Comparison of ENCODE assay signal across 16 cellular contexts in the genomic region with DNA sequence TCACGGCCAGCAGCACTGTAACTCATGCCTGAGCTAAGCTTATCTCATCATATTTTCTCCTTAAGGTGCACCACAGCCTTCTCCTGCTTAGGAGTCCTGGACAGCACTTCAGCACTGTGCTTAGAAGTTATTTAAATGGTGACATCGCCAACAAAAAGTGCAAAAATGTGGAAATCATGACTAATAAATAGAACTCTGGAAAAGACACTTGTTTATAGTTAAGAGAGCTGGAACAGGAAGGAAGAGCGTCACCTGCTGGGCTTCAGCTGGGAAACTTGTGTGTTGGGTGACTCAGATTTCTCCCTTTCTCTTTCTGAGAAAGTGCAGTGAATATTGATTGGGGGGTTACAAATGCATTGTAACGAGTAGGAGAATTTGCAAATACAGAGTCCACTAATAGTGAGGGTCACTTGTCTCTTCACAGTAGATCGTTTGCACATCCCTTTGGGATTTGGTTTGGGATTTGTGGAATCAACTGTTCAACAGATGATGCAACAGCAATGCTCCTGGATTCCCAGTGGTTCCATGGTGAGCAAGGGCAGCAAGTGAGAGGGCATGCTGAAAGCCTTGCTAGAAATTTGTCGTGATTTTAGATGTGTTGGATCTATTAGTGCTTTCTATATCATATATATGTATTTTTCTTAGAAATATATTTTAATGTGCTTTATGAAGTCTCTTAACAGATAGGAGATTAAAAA.
A peak's percentile ranks its signal among the peaks of the same experiment; 100 is the strongest.
DNase-seq lines count a peak whose midpoint lies in the region; ATAC-seq and TF ChIP-seq lines count a peak whose summit lies in the region.
"Had no signal": no experiment of that assay in that cellular context is flagged by ENCODE, and none has a peak within 500 bp of the region (broad histone marks: within the 10 kb centered on the region; RNA-seq: fewer than 3 reads in every experiment).

No MANE protein-coding gene starts in this region.

- H3K4me3 ChIP-seq in liver (ENCODE audit: low read depth in 1 of 3, low read length in 3 of 3): no peak overlapping the region
- H3K4me3 ChIP-seq: SK-N-MC had no signal

- ATAC-seq in sciatic nerve (no peak), GM21515 (IDR thresholded peaks at IDR 0.05; ENCODE audit: unreplicated experiment) (no peak)
- ATAC-seq: activated CD4-positive, CD25-positive, alpha-beta regulatory T cell treated with anti-CD3 and anti-CD28 coated beads, Interleukin-2, amount 50 U/mL, for 24 hours; foreskin keratinocyte; stimulated activated effector memory CD8-positive, alpha-beta T cell treated with anti-CD3 and anti-CD28 coated beads, Interleukin-12 subunit alpha, Interleukin-12 subunit beta, amount 100 ng/mL, for 72 hours had no signal

- DNase-seq in EL (peak; percentile 26), M059J (ENCODE audit: low read depth) (peak; percentile 51), dermis microvascular lymphatic vessel endothelial cell (ENCODE audit: low read depth in 2 of 2) (peak; percentile 33 to 89), NCI-H187 treated with DMSO at 0.1 percent for 48 hours (lab: John Stamatoyannopoulos, UW) (no peak), sciatic nerve (ENCODE audit: low spot score) (no peak)
- no peak for DNase-seq in stimulated activated CD8-positive, alpha-beta memory T cell treated with anti-CD3 and anti-CD28 coated beads, Interleukin-4, amount 100 ng/mL, for 48 hours
- DNase-seq: activated T-cell treated with anti-CD3 and anti-CD28 coated beads, Interleukin-2, amount 50 U/mL, for 48 hours; foreskin keratinocyte; NCI-H1092; NCI-H524 treated with DMSO at 0.1 percent for 48 hours had no signal

- H3K27ac ChIP-seq in liver (ENCODE audit: low read depth in 1 of 2, low read length in 2 of 2): no peak overlapping the region
- H3K27ac ChIP-seq: foreskin keratinocyte, neutrophil, SK-N-MC had no signal

- no peaks in the 10 kb centered on the region for H3K4me1 ChIP-seq in liver (ENCODE audit: control insufficient read depth in 4 of 4, insufficient read depth in 4 of 4, low read length in 3 of 4)
- H3K4me1 ChIP-seq: foreskin keratinocyte had no signal

- H3K9me3 ChIP-seq in liver (ENCODE audit: control insufficient read depth in 4 of 4, low read length in 3 of 4): no peaks in the 10 kb centered on the region
- H3K9me3 ChIP-seq: neutrophil had no signal

- H3K27me3 ChIP-seq in liver (ENCODE audit: control insufficient read depth in 4 of 4, insufficient read depth in 4 of 4, low read length in 3 of 4): no peaks in the 10 kb centered on the region
- H3K27me3 ChIP-seq: foreskin keratinocyte, neutrophil had no signal

- TF ChIP-seq RAD21 in liver (IDR thresholded peaks at IDR 0.05): peak; percentile 21 to 59

- no peaks in the 10 kb centered on the region for H3K36me3 ChIP-seq in liver (ENCODE audit: control insufficient read depth in 4 of 4, insufficient read depth in 3 of 4, low read depth in 1 of 4, low read length in 3 of 4)
- H3K36me3 ChIP-seq: neutrophil had no signal

- TF ChIP-seq CTCF in liver (IDR thresholded peaks at IDR 0.05; ENCODE audit: low read depth, low read length, missing input control): peak; percentile 1

- intact Hi-C loops in sciatic nerve (cut with DNase I): no loop called here

- H3K9ac ChIP-seq in liver (ENCODE audit: low read depth in 1 of 2, low read length in 2 of 2): no peak overlapping the region

- WGBS in liver: 54% methylated on average over 6 of the region's 6 CpGs

TF ChIP-seq in liver, 16 proteins besides CTCF, POLR2A, EP300 and RAD21:
- no peak for TF ChIP-seq FOXA2 (IDR thresholded peaks at IDR 0.05)
- TF ChIP-seq, protein P1, sequence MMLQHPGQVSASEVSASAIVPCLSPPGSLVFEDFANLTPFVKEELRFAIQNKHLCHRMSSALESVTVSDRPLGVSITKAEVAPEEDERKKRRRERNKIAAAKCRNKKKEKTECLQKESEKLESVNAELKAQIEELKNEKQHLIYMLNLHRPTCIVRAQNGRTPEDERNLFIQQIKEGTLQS (IDR thresholded peaks at IDR 0.05): peak; percentile 13

Comparison
In these comparisons a context has a peak if more than half of its experiments do, and no peak if none do; other contexts are left out.
1. DNase-seq: peak in EL (single experiment), M059J (single experiment) and dermis microvascular lymphatic vessel endothelial cell (2 of 2); none in stimulated activated CD8-positive, alpha-beta memory T cell treated with anti-CD3 and anti-CD28 coated beads, Interleukin-4, amount 100 ng/mL, for 48 hours (single experiment), NCI-H187 treated with DMSO at 0.1 percent for 48 hours (single experiment) and sciatic nerve (single experiment).